In genomic region chr10:89118091-89118490, GRCh38 we compare ENCODE assay signal across 2 cellular contexts.
TF ChIP-seq lines count a peak whose summit lies in the region.

No MANE protein-coding gene starts in this region.

TF ChIP-seq in SK-N-SH treated with all-trans-retinoic acid at 6 μM for 48 hours, 23 proteins besides CTCF, POLR2A, EP300 and RAD21 (continued from another document):
- no peak for TF ChIP-seq PATZ1 (CRISPR knock-in tag; IDR thresholded peaks at IDR 0.05; ENCODE audit: borderline replicate concordance)
- no peak for TF ChIP-seq ARNTL (CRISPR knock-in tag; IDR thresholded peaks at IDR 0.05; ENCODE audit: borderline replicate concordance, low read depth)
- TF ChIP-seq ZFP30 (CRISPR knock-in tag; IDR thresholded peaks at IDR 0.05): no peak
- no peak for TF ChIP-seq TCF4 (CRISPR knock-in tag; IDR thresholded peaks at IDR 0.05; ENCODE audit: borderline replicate concordance)
- TF ChIP-seq BACH2 (CRISPR knock-in tag; IDR thresholded peaks at IDR 0.05; ENCODE audit: borderline replicate concordance): no peak
- no peak for TF ChIP-seq CSRNP3 (CRISPR knock-in tag; IDR thresholded peaks at IDR 0.05)

TF ChIP-seq in GM23338, 12 proteins besides CTCF, POLR2A, EP300 and RAD21 (continued from another document):
- TF ChIP-seq REST (IDR thresholded peaks at IDR 0.05; ENCODE audit: unreplicated experiment): no peak
- no peak for TF ChIP-seq EZH2 (IDR thresholded peaks at IDR 0.05; ENCODE audit: low read depth, unreplicated experiment)
- TF ChIP-seq EZH2phosphoT487 (IDR thresholded peaks at IDR 0.05; ENCODE audit: unreplicated experiment): no peak
- TF ChIP-seq ZNF462 (CRISPR knock-in tag; IDR thresholded peaks at IDR 0.05): no peak
